In the genomic region with DNA sequence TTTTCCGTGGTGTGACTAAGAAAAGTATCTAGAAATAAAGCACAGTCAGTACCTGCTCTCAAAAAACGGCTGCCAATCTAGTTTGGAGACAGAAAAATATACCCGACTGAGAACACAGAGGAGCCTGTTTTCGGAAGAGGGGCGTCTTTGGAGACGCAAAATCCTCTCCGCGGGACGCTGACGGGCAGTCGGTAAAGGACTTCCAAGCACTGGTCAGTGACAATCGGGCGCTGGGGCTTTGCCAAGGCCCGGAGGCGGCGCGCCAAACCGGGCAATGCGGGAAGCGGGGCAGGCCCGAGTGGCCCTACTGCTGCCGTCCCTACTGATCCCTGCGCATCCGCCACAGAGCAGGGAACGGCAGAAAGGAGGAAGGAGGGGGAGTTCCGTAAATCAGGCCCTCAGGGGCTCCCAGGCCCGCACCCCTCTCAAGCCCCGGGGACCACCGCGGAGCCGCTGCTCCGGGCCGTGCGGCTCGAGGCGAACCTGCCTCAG, we compare ENCODE assay signal across 8 cellular contexts. TPM values are rescaled to one million over a fixed set of nuclear protein-coding genes. Genes with fewer than 3 reads are reported as not detected.
A peak's percentile ranks its signal among the peaks of the same experiment; 100 is the strongest.
DNase-seq lines count a peak whose midpoint lies in the region; ATAC-seq and TF ChIP-seq lines count a peak whose summit lies in the region.

No MANE protein-coding gene starts in this region.

- no peaks in the 10 kb centered on the region for H3K27me3 Mint-ChIP-seq in activated CD4-positive, alpha-beta memory T cell treated with anti-CD3 and anti-CD28 coated beads, Interleukin-2, amount 10 ng/mL, durations not matched to agents 7 days and 5 days
- H3K27me3 Mint-ChIP-seq in naive thymus-derived CD8-positive, alpha-beta T cell = no peaks in the 10 kb centered on the region

- H3K4me1 ChIP-seq in HUES6 (ENCODE audit: control insufficient read depth, insufficient read depth, low read length) = peaks cover 28% of the 10 kb centered on the region

- H3K27ac Mint-ChIP-seq in activated CD4-positive, alpha-beta memory T cell treated with anti-CD3 and anti-CD28 coated beads, Interleukin-2, amount 10 ng/mL, durations not matched to agents 7 days and 5 days = peak overlapping the region; percentile 77
- peak overlapping the region; percentile 57 to 94 (median 93) for H3K27ac Mint-ChIP-seq in naive thymus-derived CD8-positive, alpha-beta T cell

- peaks cover 22% of the 10 kb centered on the region for H3K36me3 ChIP-seq in HUES6 (ENCODE audit: control insufficient read depth, insufficient read depth, low read length)

- ATAC-seq in GM19025 (IDR thresholded peaks at IDR 0.05; ENCODE audit: low read depth, unreplicated experiment) (peak; percentile 3), HG03159 (IDR thresholded peaks at IDR 0.05; ENCODE audit: unreplicated experiment) (no peak), GM19397 (IDR thresholded peaks at IDR 0.05; ENCODE audit: unreplicated experiment) (no peak)
- ATAC-seq in naive thymus-derived CD8-positive, alpha-beta T cell = peak in 1 of 2 donors; percentile 18

- H3K4me3 Mint-ChIP-seq in activated CD4-positive, alpha-beta memory T cell treated with anti-CD3 and anti-CD28 coated beads, Interleukin-2, amount 10 ng/mL, durations not matched to agents 7 days and 5 days = peak overlapping the region; percentile 82
- H3K4me3 Mint-ChIP-seq in naive thymus-derived CD8-positive, alpha-beta T cell = peak overlapping the region; percentile 79 to 94 (median 88)

- H3K27ac ChIP-seq in C4-2B (peak overlapping the region; percentile 98), HUES6 (ENCODE audit: low read depth, low read length) (peak overlapping the region; percentile 98)

- no peak for TF ChIP-seq CTCF in C4-2B (conservative IDR thresholded peaks at IDR 0.05)

- peak overlapping the region; percentile 95 for H3K4me3 ChIP-seq in HUES6 (ENCODE audit: low read depth, low read length)

- DNase-seq in activated CD4-positive, alpha-beta memory T cell treated with anti-CD3 and anti-CD28 coated beads, Interleukin-2, amount 10 ng/mL, durations not matched to agents 7 days and 5 days = no peak
- peak; percentile 38 for DNase-seq in fibroblast of peridontal ligament (ENCODE audit: extremely low read depth)
- DNase-seq in naive thymus-derived CD8-positive, alpha-beta T cell = peak in 4 of 10 donors; percentile 3 to 61 (median 8)

- H3K9ac ChIP-seq in HUES6 (ENCODE audit: low read length) = peak overlapping the region; percentile 98

- POLR2A ChIA-PET in activated CD4-positive, alpha-beta memory T cell treated with anti-CD3 and anti-CD28 coated beads, Interleukin-2, amount 10 ng/mL, durations not matched to agents 7 days and 5 days (lab: Charles Lee) = interaction anchor here (0.7 to 3.2 kb wide), 25 partner anchors 9 to 772 kb away, joined by 3 to 37 read pairs (median 4); a partner anchor contains a TSS
- POLR2A ChIA-PET in naive thymus-derived CD8-positive, alpha-beta T cell (lab: Charles Lee) = interaction anchor here (0.7 to 2.9 kb wide), 11 partner anchors 15 to 771 kb away, joined by 3 to 23 read pairs (median 6); a partner anchor contains a TSS

- H3K27me3 ChIP-seq in HUES6 (ENCODE audit: control insufficient read depth, insufficient read depth, low read length) = no peaks in the 10 kb centered on the region

- CTCF ChIA-PET in activated CD4-positive, alpha-beta memory T cell treated with anti-CD3 and anti-CD28 coated beads, Interleukin-2, amount 10 ng/mL, durations not matched to agents 7 days and 5 days (lab: Charles Lee) = no interaction called here

- no peaks in the 10 kb centered on the region for H3K9me3 Mint-ChIP-seq in activated CD4-positive, alpha-beta memory T cell treated with anti-CD3 and anti-CD28 coated beads, Interleukin-2, amount 10 ng/mL, durations not matched to agents 7 days and 5 days
- no peaks in the 10 kb centered on the region for H3K9me3 Mint-ChIP-seq in naive thymus-derived CD8-positive, alpha-beta T cell

- H3K9me3 ChIP-seq in HUES6 (ENCODE audit: control insufficient read depth, insufficient read depth, low read depth, low read length) = no peaks in the 10 kb centered on the region

- peaks cover 26% of the 10 kb centered on the region for H3K4me1 Mint-ChIP-seq in activated CD4-positive, alpha-beta memory T cell treated with anti-CD3 and anti-CD28 coated beads, Interleukin-2, amount 10 ng/mL, durations not matched to agents 7 days and 5 days
- peaks cover 10 to 30% (median 27%) of the 10 kb centered on the region in 4 donors for H3K4me1 Mint-ChIP-seq in naive thymus-derived CD8-positive, alpha-beta T cell

- peaks cover 15% of the 10 kb centered on the region for H3K36me3 Mint-ChIP-seq in activated CD4-positive, alpha-beta memory T cell treated with anti-CD3 and anti-CD28 coated beads, Interleukin-2, amount 10 ng/mL, durations not matched to agents 7 days and 5 days (ENCODE audit: low read depth)
- H3K36me3 Mint-ChIP-seq in naive thymus-derived CD8-positive, alpha-beta T cell = peaks cover 0 to 15% (median 0%) of the 10 kb centered on the region in 3 donors

RNA-seq across cellular contexts. Expression of a gene that starts 0.6 kb away (rescaled TPM):
- 1 to 10 TPM; 8.3 to 9.5 TPM for total RNA-seq in activated CD4-positive, alpha-beta memory T cell treated with anti-CD3 and anti-CD28 coated beads, Interleukin-2, amount 10 ng/mL, durations not matched to agents 7 days and 5 days
- 10 to 100 TPM; 23.8 to 24.3 TPM for total RNA-seq in naive thymus-derived CD8-positive, alpha-beta T cell
- polyA plus RNA-seq in naive thymus-derived CD8-positive, alpha-beta T cell = 1 to 10 TPM; 2.5 to 4.3 (median 3.9) TPM

RNA-seq across cellular contexts. Expression of a gene that starts 59.6 kb away (rescaled TPM):
- 10 to 100 TPM; 23.4 to 23.7 TPM for total RNA-seq in activated CD4-positive, alpha-beta memory T cell treated with anti-CD3 and anti-CD28 coated beads, Interleukin-2, amount 10 ng/mL, durations not matched to agents 7 days and 5 days
- 10 to 100 TPM; 49.0 to 51.5 TPM for total RNA-seq in naive thymus-derived CD8-positive, alpha-beta T cell
- polyA plus RNA-seq in naive thymus-derived CD8-positive, alpha-beta T cell = 1 to 10 TPM; 7.9 to 8.0 (median 8.0) TPM
